Comparison of ENCODE assay signal across 1 cellular context in genomic region chr20:17749979-17750721, GRCh38.
A peak's percentile ranks its signal among the peaks of the same experiment; 100 is the strongest.
TF ChIP-seq lines count a peak whose summit lies in the region.

No MANE protein-coding gene starts in this region.

TF ChIP-seq in HepG2, 621 proteins besides CTCF, POLR2A, EP300 and RAD21 (continued from another document and continues in another):
- TF ChIP-seq ZNF687 (CRISPR knock-in tag; IDR thresholded peaks at IDR 0.05) (peak; percentile 80), PAXIP1 (CRISPR knock-in tag; conservative IDR thresholded peaks at IDR 0.05) (0 out of 2 replicates have a peak, but pooled peaks have one; percentile 9), ZNF224 (CRISPR knock-in tag; IDR thresholded peaks at IDR 0.05) (no peak), PPARG (CRISPR knock-in tag; conservative IDR thresholded peaks at IDR 0.05) (no peak), ZNF558 (CRISPR knock-in tag; IDR thresholded peaks at IDR 0.05; ENCODE audit: borderline replicate concordance) (no peak), ZBTB43 (CRISPR knock-in tag; conservative IDR thresholded peaks at IDR 0.05) (no peak), PAWR (CRISPR knock-in tag; IDR thresholded peaks at IDR 0.05; ENCODE audit: borderline replicate concordance) (no peak), ELF1 (CRISPR knock-in tag; IDR thresholded peaks at IDR 0.05) (peak; percentile 32; the same call in 1 of the 2 replicates), ZNF605 (CRISPR knock-in tag; IDR thresholded peaks at IDR 0.05) (peak; percentile 74; the same call in 1 of the 2 replicates), ONECUT2 (CRISPR knock-in tag; IDR thresholded peaks at IDR 0.05) (no peak), ZNF256 (CRISPR knock-in tag; conservative IDR thresholded peaks at IDR 0.05) (no peak), ZNF572 (CRISPR knock-in tag; IDR thresholded peaks at IDR 0.05) (peak; percentile 59), ATF7 (IDR thresholded peaks at IDR 0.05) (no peak), ATF7 (CRISPR knock-in tag; IDR thresholded peaks at IDR 0.05) (no peak), MIER3 (CRISPR knock-in tag; IDR thresholded peaks at IDR 0.05; ENCODE audit: borderline replicate concordance) (0 out of 2 replicates have a peak, but pooled peaks have one; percentile 58), SUZ12 (IDR thresholded peaks at IDR 0.05; ENCODE audit: low read depth, low read length) (no peak), ZNF281 (CRISPR knock-in tag; IDR thresholded peaks at IDR 0.05; ENCODE audit: borderline replicate concordance) (no peak), IKZF1 (IDR thresholded peaks at IDR 0.05) (no peak), DNMT3B (CRISPR knock-in tag; conservative IDR thresholded peaks at IDR 0.05) (no peak), ZNF382 (CRISPR knock-in tag; IDR thresholded peaks at IDR 0.05; ENCODE audit: borderline replicate concordance) (no peak), ZNF10 (CRISPR knock-in tag; IDR thresholded peaks at IDR 0.05; ENCODE audit: borderline replicate concordance, low read depth) (no peak), DMTF1 (CRISPR knock-in tag; IDR thresholded peaks at IDR 0.05) (no peak), EHMT2 (IDR thresholded peaks at IDR 0.05; ENCODE audit: borderline replicate concordance, low read depth, low read length) (no peak), KIAA2018 (CRISPR knock-in tag; IDR thresholded peaks at IDR 0.05; ENCODE audit: borderline replicate concordance) (no peak), DNMT1 (CRISPR knock-in tag; IDR thresholded peaks at IDR 0.05) (no peak), ESRRA (CRISPR knock-in tag; IDR thresholded peaks at IDR 0.05; ENCODE audit: low read depth) (no peak), HOXA7 (CRISPR knock-in tag; IDR thresholded peaks at IDR 0.05) (no peak)
